ENCODE assay signal across 10 cellular contexts in genomic region chr17:48615212-48615962, GRCh38. TPM values are rescaled to one million over a fixed set of nuclear protein-coding genes. Genes with fewer than 3 reads are reported as not detected.
DNase-seq lines count a peak whose midpoint lies in the region; ATAC-seq and TF ChIP-seq lines count a peak whose summit lies in the region.
"Had no signal": no experiment of that assay in that cellular context is flagged by ENCODE, and none has a peak within 500 bp of the region (broad histone marks: within the 10 kb centered on the region; RNA-seq: fewer than 3 reads in every experiment).

Gene HOXB8, minus strand, starts transcription at chr17:48615292. Its CDS starts 588 bp downstream, at chr17:48614704.

- 20 to 23% methylated on average over 34 of the region's 34 CpGs for WGBS in tibial nerve, 2 donors

- H3K4me3 Mint-ChIP-seq in activated naive CD4-positive, alpha-beta T cell treated with anti-CD3 and anti-CD28 coated beads, Interleukin-2, amount 10 ng/mL, durations not matched to agents 7 days and 5 days: peak within 1 kb of the TSS; percentile 18
- H3K4me3 Mint-ChIP-seq in activated naive CD8-positive, alpha-beta T cell: peak within 1 kb of the TSS; percentile 35
- no peak within 1 kb of the TSS for H3K4me3 Mint-ChIP-seq in memory B cell

- H3K36me3 ChIP-seq in tibial nerve: no peaks in the 10 kb centered on the region

- peak within 1 kb of the TSS in 3 of 4 donors; percentile 21 to 71 (median 57) for H3K4me3 ChIP-seq in tibial nerve

- peaks cover 0 to 68% (median 16%) of the 10 kb centered on the region in 4 donors for H3K4me1 ChIP-seq in tibial nerve

- TF ChIP-seq EP300 in tibial nerve (IDR thresholded peaks at IDR 0.05): no peak

- TF ChIP-seq CTCF in tibial nerve (IDR thresholded peaks at IDR 0.05): no peak

- peaks cover 100% of the 10 kb centered on the region for H3K27me3 Mint-ChIP-seq in activated naive CD4-positive, alpha-beta T cell treated with anti-CD3 and anti-CD28 coated beads, Interleukin-2, amount 10 ng/mL, durations not matched to agents 7 days and 5 days
- H3K27me3 Mint-ChIP-seq in activated naive CD8-positive, alpha-beta T cell: peaks cover 49% of the 10 kb centered on the region
- H3K27me3 Mint-ChIP-seq in memory B cell: peaks cover 37% of the 10 kb centered on the region

- H3K36me3 Mint-ChIP-seq in activated naive CD4-positive, alpha-beta T cell treated with anti-CD3 and anti-CD28 coated beads, Interleukin-2, amount 10 ng/mL, durations not matched to agents 7 days and 5 days: peaks cover 4% of the 10 kb centered on the region
- H3K36me3 Mint-ChIP-seq in activated naive CD8-positive, alpha-beta T cell: no peaks in the 10 kb centered on the region
- H3K36me3 Mint-ChIP-seq in memory B cell: peaks cover 2% of the 10 kb centered on the region

- no peaks in the 10 kb centered on the region for H3K9me3 Mint-ChIP-seq in activated naive CD4-positive, alpha-beta T cell treated with anti-CD3 and anti-CD28 coated beads, Interleukin-2, amount 10 ng/mL, durations not matched to agents 7 days and 5 days
- H3K9me3 Mint-ChIP-seq in activated naive CD8-positive, alpha-beta T cell (ENCODE audit: low read depth): no peaks in the 10 kb centered on the region
- peaks cover 2% of the 10 kb centered on the region for H3K9me3 Mint-ChIP-seq in memory B cell

- no peak for DNase-seq in activated naive CD4-positive, alpha-beta T cell treated with anti-CD3 and anti-CD28 coated beads, Interleukin-2, amount 10 ng/mL, durations not matched to agents 7 days and 5 days
- no peak for DNase-seq in activated naive CD4-positive, alpha-beta T cell treated with anti-CD3 and anti-CD28 coated beads, Interleukin-2, amount 50 U/mL, for 16 hours
- no peak for DNase-seq in memory B cell (ENCODE audit: low spot score in 2 of 2)
- no peak for DNase-seq in tibial nerve (ENCODE audit: low spot score in 2 of 2)
- no peak for DNase-seq in NCI-H748 treated with DMSO at 0.1 percent for 48 hours (lab: John Stamatoyannopoulos, UW)
- DNase-seq: left ventricle myocardium superior, MM.1S had no signal

- ATAC-seq in memory B cell (ENCODE audit: low read depth) (no peak), HG02642 (IDR thresholded peaks at IDR 0.05; ENCODE audit: poor library complexity, unreplicated experiment) (no peak), HG03135 (IDR thresholded peaks at IDR 0.05; ENCODE audit: unreplicated experiment) (no peak)
- ATAC-seq: left ventricle myocardium superior had no signal

- peak within 1 kb of the TSS in 2 of 4 donors; percentile 32 to 86 for H3K27ac ChIP-seq in tibial nerve

- H3K9me3 ChIP-seq in tibial nerve: no peaks in the 10 kb centered on the region

- CTCF ChIA-PET in activated naive CD4-positive, alpha-beta T cell treated with anti-CD3 and anti-CD28 coated beads, Interleukin-2, amount 10 ng/mL, durations not matched to agents 7 days and 5 days (lab: Charles Lee): interaction anchor here (2.8 kb wide), 1 partner anchor 10 kb away, joined by 11 read pairs; the partner anchor contains the start of gene HOXB9

- peak within 1 kb of the TSS; percentile 75 for H3K27ac Mint-ChIP-seq in activated naive CD4-positive, alpha-beta T cell treated with anti-CD3 and anti-CD28 coated beads, Interleukin-2, amount 10 ng/mL, durations not matched to agents 7 days and 5 days
- no peak within 1 kb of the TSS for H3K27ac Mint-ChIP-seq in activated naive CD8-positive, alpha-beta T cell
- peak within 1 kb of the TSS; percentile 92 for H3K27ac Mint-ChIP-seq in memory B cell

- peaks cover 5 to 98% of the 10 kb centered on the region in 2 donors for H3K27me3 ChIP-seq in tibial nerve

- no peak for TF ChIP-seq POLR2A in tibial nerve (IDR thresholded peaks at IDR 0.05)

- peaks cover 59% of the 10 kb centered on the region for H3K4me1 Mint-ChIP-seq in activated naive CD4-positive, alpha-beta T cell treated with anti-CD3 and anti-CD28 coated beads, Interleukin-2, amount 10 ng/mL, durations not matched to agents 7 days and 5 days
- peaks cover 55% of the 10 kb centered on the region for H3K4me1 Mint-ChIP-seq in activated naive CD8-positive, alpha-beta T cell (ENCODE audit: low read depth)
- peaks cover 25% of the 10 kb centered on the region for H3K4me1 Mint-ChIP-seq in memory B cell

RNA-seq across cellular contexts. Expression of gene HOXB8, which starts in this region (rescaled TPM):
- under 1 TPM in 2 of 4 donors, not detected in 2; 0.66 to 0.90 TPM for total RNA-seq in tibial nerve
- total RNA-seq: left ventricle myocardium superior had no signal
